ENCODE assay signal across 8 cellular contexts in genomic region chr9:83199240-83199639, GRCh38.
DNase-seq lines count a peak whose midpoint lies in the region; ATAC-seq and TF ChIP-seq lines count a peak whose summit lies in the region.

No MANE protein-coding gene starts in this region.

- H3K9me2 ChIP-seq in hepatocyte (replicated peaks; ENCODE audit: insufficient read depth) = no peaks in the 10 kb centered on the region

- DNase-seq in GM10266 (ENCODE audit: extremely low spot score) (no peak), NCI-H1694 (lab: John Stamatoyannopoulos, UW) (peak; percentile 79), ascending aorta (ENCODE audit: low spot score in 2 of 2) (no peak), hepatocyte (ENCODE audit: low spot score) (peak; percentile 79), smooth muscle cell (lab: John Stamatoyannopoulos, UW; ENCODE audit: unreplicated experiment) (no peak)
- DNase-seq in stimulated activated naive CD8-positive, alpha-beta T cell treated with anti-CD3 and anti-CD28 coated beads, Interleukin-15, amount 100 ng/mL, for 72 hours = no peak
- DNase-seq in stimulated activated CD4-positive, alpha-beta T cell treated with anti-CD3 and anti-CD28 coated beads, Interleukin-1b, Interleukin-23, amount 100 ng/mL, for 48 hours = no peak

- WGBS in hepatocyte (ENCODE audit: low lambda C conversion rate, missing lambda C conversion rate) = 41% methylated on average over 5 of the region's 5 CpGs
- WGBS in smooth muscle cell (ENCODE audit: low lambda C conversion rate) = 76% methylated on average over 5 of the region's 5 CpGs

- H3K9ac ChIP-seq in smooth muscle cell (ENCODE audit: low read depth) = no peak overlapping the region

- H3F3A ChIP-seq in smooth muscle cell (ENCODE audit: low read depth) = no peaks in the 10 kb centered on the region

- H3K4me3 ChIP-seq in ascending aorta (no peak overlapping the region), hepatocyte (no peak overlapping the region), smooth muscle cell (no peak overlapping the region)

- H3K4me1 ChIP-seq in ascending aorta (no peaks in the 10 kb centered on the region), hepatocyte (ENCODE audit: insufficient read depth) (no peaks in the 10 kb centered on the region), smooth muscle cell (ENCODE audit: low read depth) (peaks cover 5% of the 10 kb centered on the region)

- H3K27ac Mint-ChIP-seq in stimulated activated naive CD8-positive, alpha-beta T cell treated with anti-CD3 and anti-CD28 coated beads, Interleukin-15, amount 100 ng/mL, for 72 hours = no peak overlapping the region

- H2AFZ ChIP-seq in hepatocyte (no peak overlapping the region), smooth muscle cell (ENCODE audit: low read depth) (no peak overlapping the region)

- intact Hi-C loops in ascending aorta (cut with DNase I) = loop anchor here (10.0 kb wide), 1 partner anchor 1586 kb away; no protein-coding TSS in a partner anchor

- TF ChIP-seq CTCF in GM10266 (IDR thresholded peaks at IDR 0.05; ENCODE audit: control insufficient read depth, insufficient read depth, low read depth, missing control alignments) (peak; percentile 10), ascending aorta (IDR thresholded peaks at IDR 0.05) (peak; percentile 11 to 52 (median 36)), hepatocyte (IDR thresholded peaks at IDR 0.05; ENCODE audit: poor library complexity) (peak; percentile 71), smooth muscle cell (IDR thresholded peaks at IDR 0.05; ENCODE audit: borderline replicate concordance, insufficient read depth, poor library complexity, severe bottlenecking) (peak; percentile 48)

- H4K20me1 ChIP-seq in hepatocyte (ENCODE audit: insufficient read depth, poor library complexity, severe bottlenecking) (no peaks in the 10 kb centered on the region), smooth muscle cell (ENCODE audit: low read depth) (no peaks in the 10 kb centered on the region)

- H3K9me3 ChIP-seq in ascending aorta (no peaks in the 10 kb centered on the region), hepatocyte (ENCODE audit: low read depth) (no peaks in the 10 kb centered on the region), smooth muscle cell (replicated peaks; ENCODE audit: low read depth) (no peaks in the 10 kb centered on the region)

- H3K4me2 ChIP-seq in hepatocyte (no peak overlapping the region), smooth muscle cell (no peak overlapping the region)

- no peaks in the 10 kb centered on the region for H3K9me3 Mint-ChIP-seq in stimulated activated naive CD8-positive, alpha-beta T cell treated with anti-CD3 and anti-CD28 coated beads, Interleukin-15, amount 100 ng/mL, for 72 hours

- H3K36me3 ChIP-seq in ascending aorta (no peaks in the 10 kb centered on the region), hepatocyte (replicated peaks; ENCODE audit: insufficient read depth, low read depth) (no peaks in the 10 kb centered on the region), smooth muscle cell (ENCODE audit: low read depth) (no peaks in the 10 kb centered on the region)

- peaks cover 11% of the 10 kb centered on the region for H3K27me3 Mint-ChIP-seq in stimulated activated naive CD8-positive, alpha-beta T cell treated with anti-CD3 and anti-CD28 coated beads, Interleukin-15, amount 100 ng/mL, for 72 hours

- no peak overlapping the region for H3K4me3 Mint-ChIP-seq in stimulated activated naive CD8-positive, alpha-beta T cell treated with anti-CD3 and anti-CD28 coated beads, Interleukin-15, amount 100 ng/mL, for 72 hours

- no peaks in the 10 kb centered on the region for H3K27me3 ChIP-seq in ascending aorta
- H3K27me3 ChIP-seq in hepatocyte = no peaks in the 10 kb centered on the region
- peaks cover 15% of the 10 kb centered on the region for H3K27me3 ChIP-seq in smooth muscle cell (ENCODE audit: low read depth)

- ATAC-seq in HG02642 (IDR thresholded peaks at IDR 0.05; ENCODE audit: poor library complexity, unreplicated experiment) = no peak
- no peak for ATAC-seq in stimulated activated naive CD8-positive, alpha-beta T cell treated with anti-CD3 and anti-CD28 coated beads, Interleukin-15, amount 100 ng/mL, for 72 hours

- H3K27ac ChIP-seq in ascending aorta (no peak overlapping the region), hepatocyte (no peak overlapping the region), smooth muscle cell (ENCODE audit: low read depth) (no peak overlapping the region)

- H3K79me2 ChIP-seq in hepatocyte (no peaks in the 10 kb centered on the region), smooth muscle cell (ENCODE audit: low read depth) (no peaks in the 10 kb centered on the region)

- no peaks in the 10 kb centered on the region for H3K4me1 Mint-ChIP-seq in stimulated activated naive CD8-positive, alpha-beta T cell treated with anti-CD3 and anti-CD28 coated beads, Interleukin-15, amount 100 ng/mL, for 72 hours

Comparison
In these comparisons a context has a peak if more than half of its experiments do, and no peak if none do; other contexts are left out.
1. DNase-seq: peak in NCI-H1694 (single experiment) and hepatocyte (single experiment); none in GM10266 (single experiment), ascending aorta (0 of 2), smooth muscle cell (single experiment), stimulated activated naive CD8-positive, alpha-beta T cell treated with anti-CD3 and anti-CD28 coated beads, Interleukin-15, amount 100 ng/mL, for 72 hours (0 of 2) and stimulated activated CD4-positive, alpha-beta T cell treated with anti-CD3 and anti-CD28 coated beads, Interleukin-1b, Interleukin-23, amount 100 ng/mL, for 48 hours (single experiment).
2. CTCF ChIP-seq: peak in every context shown above with its lines; median percentile 71 in hepatocyte; 48 in smooth muscle cell; 36 in ascending aorta; 10 in GM10266.